ENCODE assay signal across 27 cellular contexts in genomic region chr15:59536553-59536952, GRCh38.
DNase-seq lines count a peak whose midpoint lies in the region; ATAC-seq, FAIRE-seq and TF ChIP-seq lines count a peak whose summit lies in the region.
"Had no signal": no experiment of that assay in that cellular context is flagged by ENCODE, and none has a peak within 500 bp of the region (broad histone marks: within the 10 kb centered on the region; RNA-seq: fewer than 3 reads in every experiment).

No MANE protein-coding gene starts in this region.

- ATAC-seq in T-helper 17 cell (no peak), left ventricle myocardium superior (no peak), GM18517 (IDR thresholded peaks at IDR 0.05; ENCODE audit: unreplicated experiment) (no peak)

- CTCF ChIA-PET in H1 (lab: Charles Lee; ENCODE audit: partially characterized antibody), result interaction anchor here (1.0 to 2.0 kb wide), 7 partner anchors 12 to 106 kb away, joined by 3 to 11 read pairs (median 5); no protein-coding TSS in a partner anchor

- H3K18ac ChIP-seq in H1 (ENCODE audit: extremely low read depth, low read length), result no peak overlapping the region

- H3K23me2 ChIP-seq in H1 (ENCODE audit: low read depth, low read length), result no peaks in the 10 kb centered on the region

- H3K9me3 ChIP-seq in T-helper 17 cell (ENCODE audit: control insufficient read depth, low read length, poor library complexity, severe bottlenecking) (no peaks in the 10 kb centered on the region), H1 (ENCODE audit: insufficient read depth in 2 of 2, low read depth in 1 of 2, low read length in 1 of 2) (no peaks in the 10 kb centered on the region)
- H3K9me3 ChIP-seq: BLaER1, HAP-1, MG63 had no signal

- no peaks in the 10 kb centered on the region for H3K4me1 ChIP-seq in H1 (replicated peaks in 1 of 4; ENCODE audit: control insufficient read depth in 3 of 4, insufficient read depth in 4 of 4, low read length in 3 of 4)

- H2AFZ ChIP-seq in H1 (ENCODE audit: low read length), result no peak overlapping the region
- H2AFZ ChIP-seq: GM23248 had no signal

- no peak overlapping the region for H3K4me2 ChIP-seq in H1 (ENCODE audit: insufficient read depth in 1 of 2, low read depth in 2 of 2, low read length in 2 of 2)
- H3K4me2 ChIP-seq: BLaER1 had no signal

- FAIRE-seq in H1 (lab: Jason Lieb, UNC), result no peak
- FAIRE-seq: D721Med, HTR-8/SVneo had no signal

- peaks cover 17% of the 10 kb centered on the region for H3K27me3 Mint-ChIP-seq in T-helper 17 cell

- H3K14ac ChIP-seq in H1 (ENCODE audit: insufficient read length), result no peak overlapping the region

- TF ChIP-seq POLR2A in H1 (IDR thresholded peaks at IDR 0.05; ENCODE audit: control extremely low read depth in 1 of 2, low read depth in 2 of 2, low read length in 2 of 2), result no peak

- H2AK5ac ChIP-seq in H1 (ENCODE audit: low read depth, low read length), result no peak overlapping the region

- H4K20me1 ChIP-seq in H1 (replicated peaks in 1 of 2; ENCODE audit: control insufficient read depth in 1 of 2, insufficient read depth in 2 of 2, low read length in 2 of 2), result no peaks in the 10 kb centered on the region
- H4K20me1 ChIP-seq: BLaER1 had no signal

- no peak overlapping the region for H4K8ac ChIP-seq in H1 (ENCODE audit: extremely low read depth, insufficient read depth, low read length)

- H4K91ac ChIP-seq in H1 (replicated peaks; ENCODE audit: insufficient read length, low read length), result no peak overlapping the region

- no peak for TF ChIP-seq EP300 in H1 (IDR thresholded peaks at IDR 0.05; ENCODE audit: borderline replicate concordance in 1 of 2, low read depth in 2 of 2, low read length in 2 of 2)

- DNase-seq in NCI-H82 (lab: John Stamatoyannopoulos, UW) (peak; percentile 42), NCI-H82 treated with DMSO at 0.1 percent for 48 hours (lab: John Stamatoyannopoulos, UW; ENCODE audit: unreplicated experiment) (no peak), T-helper 17 cell (no peak), H1 (ENCODE audit: low read depth in 1 of 2, low spot score in 2 of 2) (no peak), GDM1 (lab: John Stamatoyannopoulos, UW) (no peak), left ventricle myocardium superior (no peak), AML-193 (lab: John Stamatoyannopoulos, UW) (no peak)
- DNase-seq: ACHN; CD4-positive, CD25-positive, alpha-beta regulatory T cell; GM23248; HFFc6; KBM-7; MG63; NCI-H1694; NCI-H2029 treated with DMSO at 0.1 percent for 48 hours; NCI-H446 treated with DMSO at 0.1 percent for 48 hours; NCI-H69; NK-92 treated with Interleukin-12 subunit alpha and Interleukin-12 subunit beta, amount 100 ng/mL, for 24 hours; Right ventricle myocardium superior; RPMI8226; T-helper 1 cell had no signal

- H3K56ac ChIP-seq in H1 (replicated peaks; ENCODE audit: insufficient read length, low read depth, low read length), result no peak overlapping the region

- POLR2A ChIA-PET in H1 (lab: Charles Lee; ENCODE audit: partially characterized antibody), result no interaction called here

- TF ChIP-seq CTCF in H1 (IDR thresholded peaks at IDR 0.05; ENCODE audit: control extremely low read depth in 1 of 3, insufficient read depth in 1 of 3, low read depth in 1 of 3, low read length in 3 of 3), result no peak

- TF ChIP-seq RAD21 in H1 (IDR thresholded peaks at IDR 0.05 in 1 of 2, conservative IDR thresholded peaks at IDR 0.05 in 1 of 2; ENCODE audit: low read depth in 2 of 2, low read length in 2 of 2), result no peak

- no peak overlapping the region for H3K4me3 Mint-ChIP-seq in T-helper 17 cell
- H3K4me3 Mint-ChIP-seq: CD4-positive, CD25-positive, alpha-beta regulatory T cell; HFFc6 had no signal

- no peak overlapping the region for H2BK120ac ChIP-seq in H1 (replicated peaks; ENCODE audit: low read depth, low read length)

- H2BK15ac ChIP-seq in H1 (ENCODE audit: low read length), result peak overlapping the region; percentile 81; the same call in 1 of the 2 replicates

- H3K27ac Mint-ChIP-seq in T-helper 17 cell, result peak overlapping the region; percentile 11
- H3K27ac Mint-ChIP-seq: CD4-positive, CD25-positive, alpha-beta regulatory T cell; HFFc6 had no signal

- H3K79me2 ChIP-seq in H1 (ENCODE audit: control insufficient read depth in 1 of 2, insufficient read depth in 2 of 2, low read length in 2 of 2), result no peaks in the 10 kb centered on the region

- no peaks in the 10 kb centered on the region for H3K79me1 ChIP-seq in H1 (ENCODE audit: low read depth, low read length)

- H3K36me3 ChIP-seq in H1 (ENCODE audit: control insufficient read depth in 2 of 4, insufficient read depth in 4 of 4, low read length in 3 of 4), result no peaks in the 10 kb centered on the region
- H3K36me3 ChIP-seq: BLaER1, HAP-1, MG63 had no signal

- intact Hi-C loops in left ventricle myocardium superior (cut with micrococcal nuclease), result no loop called here

- peaks cover 2% of the 10 kb centered on the region for H3K36me3 Mint-ChIP-seq in T-helper 17 cell (ENCODE audit: low read depth)
- H3K36me3 Mint-ChIP-seq: CD4-positive, CD25-positive, alpha-beta regulatory T cell had no signal

- H3K23ac ChIP-seq in H1 (ENCODE audit: insufficient read length), result no peak overlapping the region

- no peak overlapping the region for H3K4ac ChIP-seq in H1 (replicated peaks; ENCODE audit: insufficient read length, low read depth, low read length)

- H3K9ac ChIP-seq in H1 (replicated peaks in 1 of 4; ENCODE audit: extremely low read depth in 1 of 4, low read depth in 3 of 4, low read length in 3 of 4), result no peak overlapping the region
- H3K9ac ChIP-seq: BLaER1, GM23248 had no signal

- no peak overlapping the region for H2BK5ac ChIP-seq in H1 (ENCODE audit: low read depth, low read length)

- peaks cover 6% of the 10 kb centered on the region for H3K4me1 Mint-ChIP-seq in T-helper 17 cell

- H3K4me3 ChIP-seq in H1 (ENCODE audit: extremely low read depth in 1 of 4, insufficient read depth in 2 of 4, low read depth in 3 of 4, low read length in 4 of 4), result no peak overlapping the region
- H3K4me3 ChIP-seq: BLaER1, GM23248, HAP-1, MG63 had no signal

- no peak overlapping the region for H3K27ac ChIP-seq in H1 (ENCODE audit: low read depth, low read length)
- H3K27ac ChIP-seq: 22Rv1, BLaER1, GM23248 had no signal

- 93% methylated on average over 6 of the region's 6 CpGs; no CpG with 5 or more reads in 1 of the 2 experiments for WGBS in H1 (ENCODE audit: extremely low coverage in 1 of 2, insufficient coverage in 1 of 2, insufficient read length in 1 of 2, insufficient replicate concordance in 2 of 2, low coverage in 1 of 2, low lambda C conversion rate in 2 of 2, missing lambda C conversion rate in 1 of 2), 2 experiments

- no peaks in the 10 kb centered on the region for H3K27me3 ChIP-seq in H1 (replicated peaks in 1 of 4; ENCODE audit: control insufficient read depth in 3 of 4, extremely low read depth in 1 of 4, insufficient read depth in 3 of 4, low read length in 3 of 4)
- H3K27me3 ChIP-seq: BLaER1, MG63 had no signal

- H2BK20ac ChIP-seq in H1 (ENCODE audit: low read length), result no peak overlapping the region

- H4K5ac ChIP-seq in H1 (ENCODE audit: insufficient read length, low read depth, low read length), result no peak overlapping the region

- peak overlapping the region; percentile 50; the same call in 1 of the 2 replicates for H2BK12ac ChIP-seq in H1 (ENCODE audit: low read depth, low read length)

TF ChIP-seq in H1, 55 proteins besides CTCF, POLR2A, EP300 and RAD21 (continues in another document):
- no peak for TF ChIP-seq USF2 (IDR thresholded peaks at IDR 0.05; ENCODE audit: low read length)
- TF ChIP-seq JUN (IDR thresholded peaks at IDR 0.05; ENCODE audit: low read depth, low read length), result no peak
- no peak for TF ChIP-seq CHD1 (IDR thresholded peaks at IDR 0.05; ENCODE audit: low read depth, low read length)
- no peak for TF ChIP-seq EZH2 (IDR thresholded peaks at IDR 0.05; ENCODE audit: low read depth, low read length, severe bottlenecking)
- TF ChIP-seq NANOG (IDR thresholded peaks at IDR 0.05; ENCODE audit: insufficient read depth, low read depth, low read length, poor library complexity, severe bottlenecking), result no peak
- TF ChIP-seq, protein P1, sequence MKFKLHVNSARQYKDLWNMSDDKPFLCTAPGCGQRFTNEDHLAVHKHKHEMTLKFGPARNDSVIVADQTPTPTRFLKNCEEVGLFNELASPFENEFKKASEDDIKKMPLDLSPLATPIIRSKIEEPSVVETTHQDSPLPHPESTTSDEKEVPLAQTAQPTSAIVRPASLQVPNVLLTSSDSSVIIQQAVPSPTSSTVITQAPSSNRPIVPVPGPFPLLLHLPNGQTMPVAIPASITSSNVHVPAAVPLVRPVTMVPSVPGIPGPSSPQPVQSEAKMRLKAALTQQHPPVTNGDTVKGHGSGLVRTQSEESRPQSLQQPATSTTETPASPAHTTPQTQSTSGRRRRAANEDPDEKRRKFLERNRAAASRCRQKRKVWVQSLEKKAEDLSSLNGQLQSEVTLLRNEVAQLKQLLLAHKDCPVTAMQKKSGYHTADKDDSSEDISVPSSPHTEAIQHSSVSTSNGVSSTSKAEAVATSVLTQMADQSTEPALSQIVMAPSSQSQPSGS (IDR thresholded peaks at IDR 0.05; ENCODE audit: low read length), result no peak
- no peak for TF ChIP-seq TAF1 (IDR thresholded peaks at IDR 0.05; ENCODE audit: low read depth, low read length)
- TF ChIP-seq SP2 (IDR thresholded peaks at IDR 0.05; ENCODE audit: low read length), result no peak
- TF ChIP-seq SP1 (IDR thresholded peaks at IDR 0.05; ENCODE audit: low read depth, low read length), result no peak
- TF ChIP-seq MAX (IDR thresholded peaks at IDR 0.05), result no peak
- TF ChIP-seq KDM1A (IDR thresholded peaks at IDR 0.05; ENCODE audit: borderline replicate concordance, low read length), result no peak
- TF ChIP-seq RFX5 (IDR thresholded peaks at IDR 0.05; ENCODE audit: borderline replicate concordance, low read depth, low read length), result no peak
- no peak for TF ChIP-seq TCF12 (IDR thresholded peaks at IDR 0.05; ENCODE audit: low read depth, low read length)
